Comparison of ENCODE assay signal across 9 cellular contexts in the genomic region with DNA sequence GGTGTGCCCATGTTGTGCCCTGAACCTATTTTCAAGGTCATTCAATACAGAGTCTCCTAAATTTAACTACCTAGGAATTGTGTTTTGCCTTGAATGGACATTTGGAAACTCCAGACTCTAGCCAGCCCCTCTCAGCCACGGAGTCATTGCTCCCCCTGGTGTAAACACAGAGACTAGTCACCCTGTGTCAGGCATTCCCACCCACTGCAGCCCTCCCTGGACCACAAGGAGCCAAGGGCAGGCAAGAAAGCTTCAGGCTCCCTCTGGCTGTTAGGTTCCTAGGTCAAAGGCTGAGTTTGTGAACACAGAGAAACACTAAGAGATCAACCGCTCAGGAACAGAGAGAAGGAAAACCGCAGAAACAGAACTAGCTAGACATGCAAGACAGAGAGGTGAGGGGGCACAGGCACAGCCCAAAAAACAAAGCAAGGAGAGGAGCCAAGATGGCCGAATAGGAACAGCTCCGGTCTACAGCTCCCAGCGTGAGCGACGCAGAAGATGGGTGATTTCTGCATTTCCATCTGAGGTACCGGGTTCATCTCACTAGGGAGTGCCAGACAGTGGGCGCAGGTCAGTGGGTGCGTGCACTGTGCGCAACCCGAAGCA. TPM values are rescaled to one million over a fixed set of nuclear protein-coding genes. Genes with fewer than 3 reads are reported as not detected.
DNase-seq lines count a peak whose midpoint lies in the region; ATAC-seq, FAIRE-seq and TF ChIP-seq lines count a peak whose summit lies in the region.
"Not testable (repeated sequence)": the region's sequence is repeated elsewhere in the genome, so short reads cannot be mapped to it uniquely, and the experiment has no call there.
"Had no signal": no experiment of that assay in that cellular context is flagged by ENCODE, and none has a peak within 500 bp of the region (broad histone marks: within the 10 kb centered on the region; RNA-seq: fewer than 3 reads in every experiment).

No MANE protein-coding gene starts in this region.

- DNase-seq in AG09319 (ENCODE audit: extremely low read depth, low read depth); GM13977 (ENCODE audit: low spot score); right lobe of liver; sciatic nerve (ENCODE audit: low spot score): not testable (repeated sequence)
- DNase-seq in NCI-H146 (lab: John Stamatoyannopoulos, UW): peak; percentile 22
- DNase-seq in SHP77 treated with DMSO at 0.1 percent for 48 hours (lab: John Stamatoyannopoulos, UW): peak; percentile 47
- DNase-seq in K562 (ENCODE audit: extremely low read depth in 1 of 4, low spot score in 3 of 4): peak in 2 of 4 experiments; percentile 5 to 7
- DNase-seq in foreskin fibroblast: peak in 1 of 2 donors; percentile 22

- not testable (repeated sequence) for H3K4me1 ChIP-seq in K562 (replicated peaks in 1 of 2; ENCODE audit: control insufficient read depth in 2 of 2, insufficient read depth in 2 of 2, low read length in 2 of 2)
- H3K4me1 ChIP-seq in right lobe of liver: peaks cover 0 to 14% (median 5%) of the 10 kb centered on the region in 4 donors

- not testable (repeated sequence) for TF ChIP-seq EP300 in K562 (IDR thresholded peaks at IDR 0.05; ENCODE audit: low read length)

- peak; percentile 54 to 61 for TF ChIP-seq RAD21 in K562 (CRISPR knock-in tag; conservative IDR thresholded peaks at IDR 0.05 in 1 of 2, IDR thresholded peaks at IDR 0.05 in 1 of 2)

- not testable (repeated sequence) for H3K36me3 ChIP-seq in K562 (ENCODE audit: control insufficient read depth, insufficient read depth, low read length); right lobe of liver

- CTCF ChIA-PET in K562 (lab: Yijun Ruan, JAX; ENCODE audit: low intra/inter-chr PET ratio): not testable (repeated sequence)

- in situ Hi-C loops in GM13977 (cut with MboI; ENCODE audit: low pct_unique_long_range_greater_than_20kb, low sequenced_read_pairs, unreplicated experiment); K562 (cut with MboI): not testable (repeated sequence)

- POLR2A ChIA-PET in K562 (lab: Yijun Ruan, JAX): not testable (repeated sequence)

- not testable (repeated sequence) for FAIRE-seq in K562 (lab: Jason Lieb, UNC)

- 0% methylated on average over 1 of the region's 13 CpGs for WGBS in K562 (ENCODE audit: insufficient coverage, low coverage, missing lambda C conversion rate)
- WGBS in right lobe of liver (ENCODE audit: insufficient coverage, low coverage, low lambda C conversion rate, missing lambda C conversion rate): 37% methylated on average over 4 of the region's 13 CpGs

- not testable (repeated sequence) for H3K4me3 ChIP-seq in K562; foreskin fibroblast (ENCODE audit: low read depth in 1 of 2, low read length in 2 of 2); right lobe of liver

- not testable (repeated sequence) for H4K20me1 ChIP-seq in K562 (replicated peaks; ENCODE audit: control insufficient read depth, insufficient read depth, low read length)

- H3K27ac ChIP-seq in K562 (ENCODE audit: extremely low read depth, low read depth, low read length); right lobe of liver: not testable (repeated sequence)

- ATAC-seq in K562 (peak; percentile 98), right lobe of liver (peak; percentile 81 to 90 (median 88)), sciatic nerve (peak; percentile 91)

- TF ChIP-seq CTCF in AG09319 (IDR thresholded peaks at IDR 0.05; ENCODE audit: low read depth, low read length) (peak; percentile 19), GM13977 (IDR thresholded peaks at IDR 0.05; ENCODE audit: extremely low read depth, insufficient read depth, missing control alignments) (peak; percentile 25), K562 (IDR thresholded peaks at IDR 0.05 in 2 of 3, conservative IDR thresholded peaks at IDR 0.05 in 1 of 3; ENCODE audit: insufficient read depth in 2 of 3, low read depth in 1 of 3, low read length in 3 of 3) (peak; percentile 23 to 43 (median 37); a peak in 3 of 6 replicates), foreskin fibroblast (IDR thresholded peaks at IDR 0.05; ENCODE audit: low read depth, low read length) (peak; percentile 5), right lobe of liver (IDR thresholded peaks at IDR 0.05) (peak; percentile 33 to 47 (median 40))

- H3K9me1 ChIP-seq in K562 (ENCODE audit: control insufficient read depth, insufficient read depth, low read length): not testable (repeated sequence)

- H3K9ac ChIP-seq in K562 (ENCODE audit: insufficient read depth in 1 of 2, low read depth in 2 of 2, low read length in 2 of 2): not testable (repeated sequence)

- not testable (repeated sequence) for H3K79me2 ChIP-seq in K562 (ENCODE audit: control insufficient read depth, insufficient read depth, low read length)

- H3K4me2 ChIP-seq in K562 (ENCODE audit: insufficient read depth, low read length): not testable (repeated sequence)

- not testable (repeated sequence) for H2AFZ ChIP-seq in K562 (ENCODE audit: low read depth, low read length)

- not testable (repeated sequence) for TF ChIP-seq POLR2A in K562 (conservative IDR thresholded peaks at IDR 0.05); right lobe of liver (IDR thresholded peaks at IDR 0.05)

- not testable (repeated sequence) for BruUV-seq in K562 (replicated peaks; lab: Mats Ljungman, UMichigan)

- H3K27me3 ChIP-seq in K562 (ENCODE audit: control insufficient read depth in 2 of 2, insufficient read depth in 2 of 2, low read length in 2 of 2); right lobe of liver: not testable (repeated sequence)

- intact Hi-C loops in K562 (cut with micrococcal nuclease); right lobe of liver (cut with DNase I); sciatic nerve (cut with DNase I): not testable (repeated sequence)

- H3K9me3 ChIP-seq in K562 (replicated peaks; ENCODE audit: control insufficient read depth, insufficient read depth, low read depth, low read length); right lobe of liver: not testable (repeated sequence)

TF ChIP-seq in K562, 482 proteins besides CTCF, POLR2A, EP300 and RAD21:
- TF ChIP-seq SRF (CRISPR knock-in tag; IDR thresholded peaks at IDR 0.05) (peak in 1 of 2 experiments; percentile 53; a peak in 1 of 4 replicates), STAG1 (CRISPR knock-in tag; IDR thresholded peaks at IDR 0.05; ENCODE audit: borderline replicate concordance) (0 out of 2 replicates have a peak, but pooled peaks have one; percentile 23)

RNA-seq across cellular contexts. Expression of gene ROPN1B, which starts 32.7 kb away (rescaled TPM):
- not detected in 2 replicates for total RNA-seq in K562 (2011; cell fraction: chromatin; rRNA removed; ENCODE audit: low replicate concordance)
- total RNA-seq in K562 (2011; cell fraction: nucleolus; rRNA removed): not detected in 2 replicates
- total RNA-seq in K562 (2011; cell fraction: nucleoplasm; rRNA removed): not detected in 2 replicates
- total RNA-seq in K562 (2014; rRNA removed): not detected in 2 replicates
- not detected in 2 replicates for total RNA-seq in K562 (2014; rRNA removed; fragmentation: Illumina TruSeq; extraction: Trizol)
- not detected in 2 replicates for total RNA-seq in K562 (2015; rRNA removed; fragmentation: Illumina TruSeq; extraction: Trizol)
- not detected in 2 replicates for total RNA-seq in K562 (2021)
- not detected in 2 replicates for polyA plus RNA-seq in K562 (2011; rRNA removed)
- not detected in 2 replicates for polyA plus RNA-seq in K562 (2011; cell fraction: cytosol; rRNA removed)
- not detected in 2 replicates for polyA plus RNA-seq in K562 (2011; cell fraction: nucleus; rRNA removed)
- polyA plus RNA-seq in K562 (2012): not detected in 2 replicates
- polyA plus RNA-seq in K562 (2014; fragmentation: Illumina TruSeq; extraction: Trizol): not detected in 2 replicates
- not detected for polyA plus RNA-seq in K562 (2014; fragmentation: Nextera tagmentation; extraction: Ambion mirVana)
- not detected in 2 replicates for polyA plus RNA-seq in K562 (2014; rRNA removed)
- not detected in 2 replicates for polyA minus RNA-seq in K562 (2011; rRNA and poly(A)+ RNA removed)
- polyA minus RNA-seq in K562 (2011; cell fraction: cytosol; rRNA and poly(A)+ RNA removed): not detected in 2 replicates
- not detected in 2 replicates for polyA minus RNA-seq in K562 (2011; cell fraction: nucleus; rRNA and poly(A)+ RNA removed)
- total RNA-seq in right lobe of liver: 1 to 10 TPM in 1 of 6 experiments, under 1 TPM in 4, not detected in 1; 0.46 to 2.0 (median 0.60) TPM
- total RNA-seq in sciatic nerve: 5.4 TPM
- total RNA-seq: posterior vena cava had no signal
